Comparison of ENCODE assay signal across 8 cellular contexts in genomic region chr16:67659675-67660563, GRCh38. TPM values are rescaled to one million over a fixed set of nuclear protein-coding genes. Genes with fewer than 3 reads are reported as not detected.
DNase-seq lines count a peak whose midpoint lies in the region; ATAC-seq and TF ChIP-seq lines count a peak whose summit lies in the region.

Gene ACD, minus strand, starts transcription at chr16:67660260. Its CDS starts 40 bp downstream, at chr16:67660220.

- H3K36me3 Mint-ChIP-seq in T-cell: peaks cover 7% of the 10 kb centered on the region
- peaks cover 3% of the 10 kb centered on the region for H3K36me3 Mint-ChIP-seq in type B pancreatic cell

- H3K27me3 Mint-ChIP-seq in T-cell (no peaks in the 10 kb centered on the region), type B pancreatic cell (peaks cover 8% of the 10 kb centered on the region)

- H3K4me3 Mint-ChIP-seq in T-cell: peak within 1 kb of the TSS; percentile 89 to 93 (median 91)
- peak within 1 kb of the TSS; percentile 96 for H3K4me3 Mint-ChIP-seq in type B pancreatic cell

- TF ChIP-seq CTCF in GM12864 (IDR thresholded peaks at IDR 0.05; ENCODE audit: low read depth, low read length, missing control alignments) (no peak), cardiac muscle cell (IDR thresholded peaks at IDR 0.05; ENCODE audit: low read depth, low read length) (no peak), type B pancreatic cell (conservative IDR thresholded peaks at IDR 0.05) (no peak)

- H3K27ac ChIP-seq in adipose tissue (ENCODE audit: low read depth, low read length) (peak within 1 kb of the TSS; percentile 68), cardiac muscle cell (peak within 1 kb of the TSS; percentile 48)

- peaks cover 3% of the 10 kb centered on the region for H3K4me1 ChIP-seq in cardiac muscle cell (ENCODE audit: low read depth)

- peaks cover 13 to 36% (median 35%) of the 10 kb centered on the region in 3 donors for H3K4me1 Mint-ChIP-seq in T-cell
- H3K4me1 Mint-ChIP-seq in type B pancreatic cell (ENCODE audit: unreplicated experiment): peaks cover 8% of the 10 kb centered on the region

- H3K27ac Mint-ChIP-seq in T-cell (peak within 1 kb of the TSS; percentile 93 to 95), type B pancreatic cell (peak within 1 kb of the TSS; percentile 95)

- H3K9me3 Mint-ChIP-seq in T-cell (no peaks in the 10 kb centered on the region), type B pancreatic cell (no peaks in the 10 kb centered on the region)

- POLR2A ChIA-PET in T-cell (lab: Charles Lee): interaction anchor here (0.5 to 2.1 kb wide), 6 partner anchors 15 to 1429 kb away, joined by 3 to 8 read pairs (median 3); partner anchors contain the start of genes ATP6V0D1 (in 1 of the 2) and CARMIL2 (in 1 of the 2)

- no peaks in the 10 kb centered on the region for H3K9me3 ChIP-seq in cardiac muscle cell (ENCODE audit: low read depth)

- ATAC-seq in HG02571 (IDR thresholded peaks at IDR 0.05; ENCODE audit: unreplicated experiment) (peak; percentile 56), T-cell (replicated peaks in 1 of 4) (peak; percentile 65 to 75 (median 70))

- CTCF ChIA-PET in T-cell (lab: Charles Lee): interaction anchor here (0.6 to 1.6 kb wide), 10 partner anchors 8 to 276 kb away, joined by 3 to 9 read pairs (median 4); partner anchors contain the start of genes ATP6V0D1 (in 1 of the 2) and CARMIL2 (in 1 of the 2)

- H3K36me3 ChIP-seq in cardiac muscle cell: no peaks in the 10 kb centered on the region

- DNase-seq in GM12864 (ENCODE audit: low read depth) (peak; percentile 54), NCI-H1048 (lab: John Stamatoyannopoulos, UW) (peak; percentile 45), T-cell (peak; percentile 82 to 95 (median 88)), cardiac muscle cell (ENCODE audit: low read depth in 1 of 2, low spot score in 1 of 2) (peak; percentile 91 to 93), posterior cingulate gyrus (peak; percentile 85 to 99 (median 92)), type B pancreatic cell (ENCODE audit: extremely low spot score, unreplicated experiment) (peak; percentile 94)

- 0 to 1% (median 0%) methylated on average over 67 to 83 of the region's 83 CpGs for WGBS in adipose tissue, 3 donors

- H3K27me3 ChIP-seq in cardiac muscle cell: peaks cover 16% of the 10 kb centered on the region

- H3K4me3 ChIP-seq in GM12864 (ENCODE audit: low read depth, low read length) (peak within 1 kb of the TSS; percentile 79), cardiac muscle cell (peak within 1 kb of the TSS; percentile 85)

- intact Hi-C loops in posterior cingulate gyrus (cut with DNase I): loop anchor here (1.0 to 10.0 kb wide), 2 partner anchors 98 to 185 kb away; partner anchors contain the start of genes CENPT, CTCF, NUTF2 and THAP11

RNA-seq across cellular contexts. Expression of gene ACD, which starts in this region (rescaled TPM):
- 10 to 100 TPM; 24.5 to 62.6 (median 53.6) TPM for total RNA-seq in T-cell
- polyA plus RNA-seq in adipose tissue: 10 to 100 TPM; 12.7 to 15.6 (median 13.3) TPM
- 17.2 and 25.5 TPM in 2 replicates for total RNA-seq in cardiac muscle cell
- 25.1 and 31.8 TPM in 2 replicates for polyA plus RNA-seq in cardiac muscle cell
- 19.9 and 31.6 TPM in 2 replicates for total RNA-seq in type B pancreatic cell (ENCODE audit: low replicate concordance)

Comparison
In these comparisons a context has a peak if more than half of its experiments do, and no peak if none do; other contexts are left out.
1. Peak in every context shown above with its lines: DNase-seq, ATAC-seq, H3K4me3 ChIP-seq and H3K27ac ChIP-seq.